Comparison of ENCODE assay signal across 13 cellular contexts in the genomic region with DNA sequence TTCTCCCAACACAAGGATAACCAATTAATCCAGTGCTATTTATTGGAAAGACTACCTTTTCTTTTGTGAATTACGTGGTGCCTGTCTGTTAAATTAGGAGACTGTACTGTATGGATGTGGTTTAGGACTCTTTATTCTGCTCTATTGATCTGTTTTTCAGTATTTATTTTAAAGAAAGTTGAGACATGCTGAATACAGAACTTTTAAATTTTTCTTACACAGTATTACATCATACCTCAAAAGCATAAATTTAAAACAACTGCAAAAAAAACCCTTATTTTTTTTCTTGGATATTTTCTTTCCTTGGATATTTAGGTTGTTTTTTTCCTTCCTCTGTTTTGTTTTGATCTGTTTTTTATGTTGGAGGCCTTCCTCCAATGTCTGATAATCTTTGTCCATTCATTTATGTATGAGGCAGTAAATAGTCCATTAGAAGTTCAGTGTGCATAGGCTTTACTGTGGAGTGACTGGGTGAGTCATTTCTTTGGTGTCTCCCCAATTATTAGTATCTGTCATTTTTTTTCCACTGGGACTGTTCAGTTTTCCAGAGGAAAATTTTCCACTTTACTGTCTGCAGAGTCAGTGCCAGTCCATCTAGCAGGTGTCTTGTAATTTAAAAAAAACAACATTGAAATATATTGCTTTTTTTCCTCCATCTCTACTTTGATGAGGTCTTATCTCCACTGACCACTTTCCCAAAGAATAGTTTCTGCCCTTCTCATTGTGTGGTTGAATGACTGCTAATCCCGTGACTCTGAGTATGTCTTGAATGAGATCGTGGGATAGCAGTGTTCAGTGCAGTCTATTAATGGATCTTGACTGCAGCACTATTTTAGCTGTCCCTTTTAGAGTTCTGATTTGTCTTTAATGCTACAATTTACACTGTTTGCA. TPM values are rescaled to one million over a fixed set of nuclear protein-coding genes. Genes with fewer than 3 reads are reported as not detected.
DNase-seq lines count a peak whose midpoint lies in the region; TF ChIP-seq lines count a peak whose summit lies in the region.
"Had no signal": no experiment of that assay in that cellular context is flagged by ENCODE, and none has a peak within 500 bp of the region (broad histone marks: within the 10 kb centered on the region; RNA-seq: fewer than 3 reads in every experiment).

No MANE protein-coding gene starts in this region.

- CTCF ChIA-PET in A673 (lab: Charles Lee) (no interaction called here), PC-9 (lab: Charles Lee) (no interaction called here)

- H3K9ac ChIP-seq in liver (ENCODE audit: low read depth in 1 of 2, low read length in 2 of 2): no peak overlapping the region

- H4K20me1 ChIP-seq in PC-9 (ENCODE audit: insufficient read depth): no peaks in the 10 kb centered on the region

- no peak overlapping the region for H3K4me2 ChIP-seq in PC-9

- DNase-seq in A673 (ENCODE audit: low spot score): peak; percentile 24
- DNase-seq in PC-9: no peak
- no peak for DNase-seq in epithelial cell of prostate (ENCODE audit: low read depth, low spot score)
- DNase-seq in lower leg skin (ENCODE audit: low spot score in 2 of 2): no peak
- no peak for DNase-seq in H4 (ENCODE audit: low spot score)
- DNase-seq in GM10266 (ENCODE audit: extremely low spot score): no peak
- DNase-seq in ureter (ENCODE audit: low spot score): no peak
- DNase-seq: activated CD4-positive, alpha-beta T cell treated with anti-CD3 and anti-CD28 coated beads, Interleukin-2, amount 50 U/mL, for 4 hours; activated naive CD8-positive, alpha-beta T cell treated with anti-CD3 and anti-CD28 coated beads, Interleukin-2, amount 50 U/mL, for 24 hours; glutamatergic neuron; naive thymus-derived CD8-positive, alpha-beta T cell; tibial artery had no signal

- POLR2A ChIA-PET in A673 (lab: Charles Lee; ENCODE audit: low non-redundant PET): no interaction called here
- POLR2A ChIA-PET in PC-9 (lab: Charles Lee; ENCODE audit: unreplicated experiment): interaction anchor here (0.5 to 0.7 kb wide), 2 partner anchors 529 to 658 kb away, joined by 3 read pairs; no protein-coding TSS in a partner anchor

- peaks cover 12% of the 10 kb centered on the region for H3K4me1 ChIP-seq in A673 (ENCODE audit: insufficient read depth, low read length, poor library complexity, severe bottlenecking)
- 0 out of 2 replicates have a peak, but pooled peaks cover 5% of the 10 kb centered on the region for H3K4me1 ChIP-seq in PC-9 (replicated peaks; ENCODE audit: insufficient read depth)
- peaks cover 0 to 8% (median 2%) of the 10 kb centered on the region in 4 donors for H3K4me1 ChIP-seq in liver (ENCODE audit: control insufficient read depth in 4 of 4, insufficient read depth in 4 of 4, low read length in 3 of 4)

- no TSS peak for BruUV-seq in A673 (replicated peaks; lab: Mats Ljungman, UMichigan)
- BruUV-seq in PC-9 (replicated peaks; lab: Mats Ljungman, UMichigan): no TSS peak

- peak overlapping the region; percentile 41 for H3K27ac ChIP-seq in A673 (ENCODE audit: low read depth, low read length, poor library complexity, severe bottlenecking)
- H3K27ac ChIP-seq in PC-9: peak overlapping the region; percentile 27; the same call in 1 of the 2 replicates
- H3K27ac ChIP-seq in epithelial cell of prostate: peak overlapping the region; percentile 57
- no peak overlapping the region for H3K27ac ChIP-seq in liver (ENCODE audit: low read depth in 1 of 2, low read length in 2 of 2)
- H3K27ac ChIP-seq: tibial artery had no signal

- H3K79me2 ChIP-seq in PC-9 (ENCODE audit: low read depth): no peaks in the 10 kb centered on the region; the same call in 1 of the 2 replicates

- H3K9me2 ChIP-seq in PC-9 (ENCODE audit: insufficient read depth): no peaks in the 10 kb centered on the region

- intact Hi-C loops in A673 (cut with micrococcal nuclease; ENCODE audit: unreplicated experiment) (no loop called here), PC-9 (cut with micrococcal nuclease; ENCODE audit: unreplicated experiment) (no loop called here), lower leg skin (cut with DNase I; ENCODE audit: low total_unique reads) (no loop called here)

- TF ChIP-seq POLR2A in lower leg skin (IDR thresholded peaks at IDR 0.05): no peak

- no peaks in the 10 kb centered on the region for H3K9me3 ChIP-seq in A673 (ENCODE audit: low read depth, low read length, poor library complexity, severe bottlenecking)
- H3K9me3 ChIP-seq in PC-9 (ENCODE audit: insufficient read depth, low read depth): no peaks in the 10 kb centered on the region; the same call in 1 of the 2 replicates
- no peaks in the 10 kb centered on the region for H3K9me3 ChIP-seq in liver (ENCODE audit: control insufficient read depth in 4 of 4, low read length in 3 of 4)
- H3K9me3 ChIP-seq: tibial artery had no signal

- H3F3A ChIP-seq in PC-9 (ENCODE audit: insufficient read depth, low read depth): no peaks in the 10 kb centered on the region

- H3K4me3 ChIP-seq in A673 (ENCODE audit: low read depth, low read length, poor library complexity, severe bottlenecking) (no peak overlapping the region), PC-9 (no peak overlapping the region), liver (ENCODE audit: low read depth in 1 of 3, low read length in 3 of 3) (no peak overlapping the region), lower leg skin (ENCODE audit: low read depth, poor library complexity, severe bottlenecking) (no peak overlapping the region)
- H3K4me3 ChIP-seq: tibial artery had no signal

- TF ChIP-seq RAD21 in liver (IDR thresholded peaks at IDR 0.05): no peak

- H3K27me3 ChIP-seq in A673 (replicated peaks; ENCODE audit: insufficient read depth, low read depth, low read length, poor library complexity) (no peaks in the 10 kb centered on the region), PC-9 (ENCODE audit: insufficient read depth, low read depth) (no peaks in the 10 kb centered on the region), liver (ENCODE audit: control insufficient read depth in 4 of 4, insufficient read depth in 4 of 4, low read length in 3 of 4) (no peaks in the 10 kb centered on the region)
- H3K27me3 ChIP-seq: tibial artery had no signal

- WGBS in liver: 76% methylated on average over 3 of the region's 3 CpGs
- WGBS in lower leg skin, 2 donors: 71 to 73% methylated on average over 3 of the region's 3 CpGs

- H2AFZ ChIP-seq in PC-9: no peak overlapping the region

- no peaks in the 10 kb centered on the region for H3K36me3 ChIP-seq in A673 (ENCODE audit: insufficient read depth, low read length, poor library complexity, severe bottlenecking)
- no peaks in the 10 kb centered on the region for H3K36me3 ChIP-seq in PC-9 (ENCODE audit: low read depth)
- H3K36me3 ChIP-seq in liver (ENCODE audit: control insufficient read depth in 4 of 4, insufficient read depth in 3 of 4, low read depth in 1 of 4, low read length in 3 of 4): peaks cover 0 to 4% (median 1%) of the 10 kb centered on the region in 4 donors

- TF ChIP-seq CTCF in A673 (conservative IDR thresholded peaks at IDR 0.05; ENCODE audit: low read depth, low read length) (no peak), PC-9 (conservative IDR thresholded peaks at IDR 0.05) (no peak), liver (IDR thresholded peaks at IDR 0.05; ENCODE audit: low read depth, low read length, missing input control) (no peak), lower leg skin (IDR thresholded peaks at IDR 0.05) (no peak), GM10266 (IDR thresholded peaks at IDR 0.05; ENCODE audit: control insufficient read depth, insufficient read depth, low read depth, missing control alignments) (no peak)

TF ChIP-seq in liver, 16 proteins besides CTCF, POLR2A, EP300 and RAD21:
- TF ChIP-seq, protein P1, sequence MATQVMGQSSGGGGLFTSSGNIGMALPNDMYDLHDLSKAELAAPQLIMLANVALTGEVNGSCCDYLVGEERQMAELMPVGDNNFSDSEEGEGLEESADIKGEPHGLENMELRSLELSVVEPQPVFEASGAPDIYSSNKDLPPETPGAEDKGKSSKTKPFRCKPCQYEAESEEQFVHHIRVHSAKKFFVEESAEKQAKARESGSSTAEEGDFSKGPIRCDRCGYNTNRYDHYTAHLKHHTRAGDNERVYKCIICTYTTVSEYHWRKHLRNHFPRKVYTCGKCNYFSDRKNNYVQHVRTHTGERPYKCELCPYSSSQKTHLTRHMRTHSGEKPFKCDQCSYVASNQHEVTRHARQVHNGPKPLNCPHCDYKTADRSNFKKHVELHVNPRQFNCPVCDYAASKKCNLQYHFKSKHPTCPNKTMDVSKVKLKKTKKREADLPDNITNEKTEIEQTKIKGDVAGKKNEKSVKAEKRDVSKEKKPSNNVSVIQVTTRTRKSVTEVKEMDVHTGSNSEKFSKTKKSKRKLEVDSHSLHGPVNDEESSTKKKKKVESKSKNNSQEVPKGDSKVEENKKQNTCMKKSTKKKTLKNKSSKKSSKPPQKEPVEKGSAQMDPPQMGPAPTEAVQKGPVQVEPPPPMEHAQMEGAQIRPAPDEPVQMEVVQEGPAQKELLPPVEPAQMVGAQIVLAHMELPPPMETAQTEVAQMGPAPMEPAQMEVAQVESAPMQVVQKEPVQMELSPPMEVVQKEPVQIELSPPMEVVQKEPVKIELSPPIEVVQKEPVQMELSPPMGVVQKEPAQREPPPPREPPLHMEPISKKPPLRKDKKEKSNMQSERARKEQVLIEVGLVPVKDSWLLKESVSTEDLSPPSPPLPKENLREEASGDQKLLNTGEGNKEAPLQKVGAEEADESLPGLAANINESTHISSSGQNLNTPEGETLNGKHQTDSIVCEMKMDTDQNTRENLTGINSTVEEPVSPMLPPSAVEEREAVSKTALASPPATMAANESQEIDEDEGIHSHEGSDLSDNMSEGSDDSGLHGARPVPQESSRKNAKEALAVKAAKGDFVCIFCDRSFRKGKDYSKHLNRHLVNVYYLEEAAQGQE (IDR thresholded peaks at IDR 0.05): peak; percentile 65
- no peak for TF ChIP-seq HNF4A (conservative IDR thresholded peaks at IDR 0.05)

RNA-seq across cellular contexts. Expression of a gene that starts 15.2 kb away (rescaled TPM):
- total RNA-seq in A673 (2021) (33.3 and 35.5 TPM in 2 replicates), PC-9 (2021) (27.2 and 29.8 TPM in 2 replicates), liver (10 to 100 TPM in 1 of 2 donors, 1 to 10 TPM in 1; 8.1 to 15.6 TPM), lower leg skin (10 to 100 TPM; 12.9 to 53.6 (median 33.0) TPM), ureter (99.1 TPM)
- polyA plus RNA-seq in liver: 10 to 100 TPM; 31.1 to 45.7 TPM
- 15.4 and 23.0 TPM in 2 replicates for total RNA-seq in H4 (2014; rRNA removed; shearing (Covaris generic))

Comparison
In these comparisons a context has a peak if more than half of its experiments do, and no peak if none do; other contexts are left out.
1. H3K27ac ChIP-seq: peak in A673 (single experiment), PC-9 (single experiment) and epithelial cell of prostate (single experiment); none in liver (0 of 2).